ENCODE assay signal across 22 cellular contexts in the genomic region with DNA sequence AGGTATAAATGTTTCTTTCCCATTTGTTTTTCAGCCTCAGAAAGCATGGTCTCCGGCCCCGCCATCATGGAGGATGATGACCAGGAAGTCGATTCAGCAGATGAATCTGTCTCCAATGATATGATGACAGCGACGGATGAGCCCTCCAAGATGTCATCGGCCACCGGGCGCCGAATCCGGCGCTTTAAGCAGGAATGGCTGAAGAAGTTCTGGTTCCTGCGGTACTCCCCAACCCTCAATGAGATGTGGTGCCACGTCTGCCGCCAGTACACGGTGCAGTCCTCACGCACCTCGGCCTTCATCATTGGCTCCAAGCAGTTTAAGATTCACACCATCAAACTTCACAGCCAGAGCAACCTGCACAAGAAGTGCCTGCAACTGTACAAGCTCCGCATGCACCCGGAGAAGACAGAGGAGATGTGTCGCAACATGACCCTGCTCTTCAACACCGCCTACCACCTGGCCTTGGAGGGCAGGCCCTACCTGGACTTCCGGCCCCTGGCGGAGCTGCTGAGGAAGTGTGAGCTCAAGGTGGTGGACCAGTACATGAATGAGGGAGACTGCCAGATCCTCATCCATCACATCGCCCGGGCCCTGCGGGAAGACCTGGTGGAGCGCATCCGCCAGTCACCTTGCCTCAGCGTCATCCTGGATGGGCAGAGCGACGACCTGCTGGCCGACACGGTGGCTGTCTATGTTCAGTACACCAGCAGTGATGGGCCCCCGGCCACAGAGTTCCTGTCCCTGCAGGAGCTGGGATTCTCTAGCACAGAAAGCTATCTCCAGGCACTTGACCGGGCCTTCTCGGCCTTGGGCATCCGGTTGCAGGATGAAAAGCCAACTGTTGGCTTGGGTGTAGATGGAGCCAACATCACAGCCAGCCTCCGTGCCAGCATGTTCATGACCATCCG. TPM values are rescaled to one million over a fixed set of nuclear protein-coding genes. Genes with fewer than 3 reads are reported as not detected.
DNase-seq lines count a peak whose midpoint lies in the region; ATAC-seq, FAIRE-seq and TF ChIP-seq lines count a peak whose summit lies in the region.
"Had no signal": no experiment of that assay in that cellular context is flagged by ENCODE, and none has a peak within 500 bp of the region (broad histone marks: within the 10 kb centered on the region; RNA-seq: fewer than 3 reads in every experiment).

No MANE protein-coding gene starts in this region.

- intact Hi-C loops in HepG2 (cut with micrococcal nuclease; ENCODE audit: unreplicated experiment): no loop called here
- intact Hi-C loops in right lobe of liver (cut with DNase I): no loop called here
- intact Hi-C loops in tibial artery (cut with DNase I; ENCODE audit: low total_unique reads): no loop called here
- intact Hi-C loops in cardiac septum (cut with DNase I): no loop called here
- intact Hi-C loops in testis (cut with DNase I; ENCODE audit: low total_unique reads): no loop called here

- in situ Hi-C loops in HepG2 (cut with HindIII; ENCODE audit: extremely low pct_ligation_motif_present, low pct_unique_long_range_greater_than_20kb): no loop called here

- H3K79me2 ChIP-seq in HepG2 (ENCODE audit: insufficient read depth, low read length): no peaks in the 10 kb centered on the region

- peaks cover 6% of the 10 kb centered on the region for H3K4me1 Mint-ChIP-seq in neural crest cell

- BruUV-seq in HepG2 (replicated peaks; lab: Mats Ljungman, UMichigan): no TSS peak

- no peak for TF ChIP-seq RAD21 in HepG2 (CRISPR knock-in tag; IDR thresholded peaks at IDR 0.05)

- peaks cover 34% of the 10 kb centered on the region for H3K36me3 Mint-ChIP-seq in neural crest cell (ENCODE audit: low read depth)

- TF ChIP-seq EP300 in HepG2 (IDR thresholded peaks at IDR 0.05; ENCODE audit: low read depth in 2 of 2, low read length in 2 of 2) (no peak), HepG2 (CRISPR knock-in tag; IDR thresholded peaks at IDR 0.05; ENCODE audit: borderline replicate concordance) (no peak)

- H3K27ac ChIP-seq in HepG2 (ENCODE audit: extremely low read length, insufficient read depth, low read length) (no peak overlapping the region), right lobe of liver (no peak overlapping the region), tibial artery (no peak overlapping the region), testis (no peak overlapping the region)
- H3K27ac ChIP-seq: BLaER1, HL-60 had no signal

- H3K4me2 ChIP-seq in HepG2 (ENCODE audit: low read depth, low read length): no peak overlapping the region
- H3K4me2 ChIP-seq: BLaER1 had no signal

- no peak for DNase-seq in HepG2 (ENCODE audit: low spot score)
- DNase-seq in right lobe of liver: no peak
- DNase-seq in neural crest cell (ENCODE audit: low read depth, low spot score): no peak
- peak; percentile 14 to 42 for DNase-seq in tibial artery
- no peak for DNase-seq in cardiac septum (ENCODE audit: low spot score)
- DNase-seq in testis: no peak
- DNase-seq in HPDE6-E6E7 (ENCODE audit: extremely low spot score): no peak
- DNase-seq: 8988T; Calu3; CD8-positive, alpha-beta T cell; DND-41; EL; GOT3; H7; HFFc6 had no signal

- TF ChIP-seq CTCF in HepG2 (CRISPR knock-in tag; IDR thresholded peaks at IDR 0.05) (no peak), right lobe of liver (IDR thresholded peaks at IDR 0.05) (no peak), neural crest cell (conservative IDR thresholded peaks at IDR 0.05) (no peak), tibial artery (IDR thresholded peaks at IDR 0.05) (no peak), testis (IDR thresholded peaks at IDR 0.05) (no peak)

- H3K9me3 ChIP-seq in HepG2 (ENCODE audit: low read length): no peaks in the 10 kb centered on the region
- no peaks in the 10 kb centered on the region for H3K9me3 ChIP-seq in right lobe of liver
- H3K9me3 ChIP-seq in tibial artery: no peaks in the 10 kb centered on the region
- no peaks in the 10 kb centered on the region for H3K9me3 ChIP-seq in testis

- H3K4me3 ChIP-seq in HepG2 (replicated peaks in 1 of 3; ENCODE audit: insufficient read depth in 1 of 3, low read depth in 2 of 3, low read length in 3 of 3) (no peak overlapping the region), right lobe of liver (no peak overlapping the region), tibial artery (no peak overlapping the region), testis (no peak overlapping the region)
- H3K4me3 ChIP-seq: BLaER1, GM12878 had no signal

- ATAC-seq in HepG2 (no peak), right lobe of liver (no peak)
- ATAC-seq: CD8-positive, alpha-beta T cell; GM12878; HCT116 had no signal

- 96% methylated on average over 21 of the region's 39 CpGs for WGBS in HepG2 (ENCODE audit: low lambda C conversion rate)
- WGBS in right lobe of liver (ENCODE audit: insufficient coverage, low coverage, low lambda C conversion rate, missing lambda C conversion rate): 96% methylated on average over 5 of the region's 39 CpGs
- 96 to 97% methylated on average over 24 to 39 of the region's 39 CpGs for WGBS in testis, 2 donors

- no peaks in the 10 kb centered on the region for H3K9me3 Mint-ChIP-seq in neural crest cell
- H3K9me3 Mint-ChIP-seq: CD8-positive, alpha-beta T cell; HFFc6 had no signal

- no peak overlapping the region for H2AFZ ChIP-seq in HepG2 (ENCODE audit: low read length)

- H3K36me3 ChIP-seq in HepG2 (replicated peaks in 1 of 2; ENCODE audit: control insufficient read depth in 1 of 2, insufficient read depth in 2 of 2, low read length in 2 of 2): peaks cover 2 to 13% of the 10 kb centered on the region in 2 experiments; a peak in 4 of 5 replicates
- no peaks in the 10 kb centered on the region for H3K36me3 ChIP-seq in right lobe of liver
- peaks cover 28 to 80% (median 35%) of the 10 kb centered on the region in 3 donors for H3K36me3 ChIP-seq in tibial artery
- no peaks in the 10 kb centered on the region for H3K36me3 ChIP-seq in testis (ENCODE audit: low read depth, missing control alignments)

- H3K27me3 ChIP-seq in HepG2 (ENCODE audit: control insufficient read depth in 1 of 2, insufficient read depth in 2 of 2, low read length in 2 of 2) (no peaks in the 10 kb centered on the region), right lobe of liver (no peaks in the 10 kb centered on the region), tibial artery (no peaks in the 10 kb centered on the region), testis (no peaks in the 10 kb centered on the region)
- H3K27me3 ChIP-seq: BLaER1 had no signal

- H3K27ac Mint-ChIP-seq in neural crest cell (ENCODE audit: unreplicated experiment): peak overlapping the region; percentile 67
- H3K27ac Mint-ChIP-seq: CD8-positive, alpha-beta T cell; HFFc6 had no signal

- CTCF ChIA-PET in HepG2 (lab: Yijun Ruan, JAX; ENCODE audit: low intra/inter-chr PET ratio, low total read pairs): no interaction called here

- no peak overlapping the region for H3K9ac ChIP-seq in HepG2 (ENCODE audit: insufficient read depth, low read depth, low read length)
- H3K9ac ChIP-seq: BLaER1 had no signal

- H4K20me1 ChIP-seq in HepG2 (ENCODE audit: insufficient read depth, low read length): 0 out of 2 replicates have a peak, but pooled peaks cover 2% of the 10 kb centered on the region
- H4K20me1 ChIP-seq: BLaER1 had no signal

- no peaks in the 10 kb centered on the region for H3K27me3 Mint-ChIP-seq in neural crest cell (ENCODE audit: low read depth)

- TF ChIP-seq POLR2A in HepG2 (IDR thresholded peaks at IDR 0.05; ENCODE audit: insufficient read depth in 1 of 2, low read depth in 2 of 2, low read length in 2 of 2): no peak
- TF ChIP-seq POLR2A in right lobe of liver (IDR thresholded peaks at IDR 0.05): no peak
- TF ChIP-seq POLR2A in testis (IDR thresholded peaks at IDR 0.05): no peak

- POLR2A ChIA-PET in HepG2 (lab: Yijun Ruan, JAX): no interaction called here

- FAIRE-seq in HepG2 (lab: Jason Lieb, UNC): no peak
- FAIRE-seq: GM12878, HTR-8/SVneo had no signal

- no peak overlapping the region for H3K4me3 Mint-ChIP-seq in neural crest cell
- H3K4me3 Mint-ChIP-seq: CD8-positive, alpha-beta T cell; HFFc6 had no signal

- no peaks in the 10 kb centered on the region for H3K4me1 ChIP-seq in HepG2 (ENCODE audit: insufficient read depth, low read length)
- H3K4me1 ChIP-seq in right lobe of liver: no peaks in the 10 kb centered on the region
- no peaks in the 10 kb centered on the region for H3K4me1 ChIP-seq in tibial artery
- no peaks in the 10 kb centered on the region for H3K4me1 ChIP-seq in testis

TF ChIP-seq in HepG2, 621 proteins besides CTCF, POLR2A, EP300 and RAD21 (continues in another document):
- no peak for TF ChIP-seq FOXP1 (IDR thresholded peaks at IDR 0.05)
- TF ChIP-seq FOXP1 (CRISPR knock-in tag; IDR thresholded peaks at IDR 0.05): no peak
- TF ChIP-seq ZNF572 (CRISPR knock-in tag; IDR thresholded peaks at IDR 0.05): no peak
- TF ChIP-seq PITX1 (CRISPR knock-in tag; IDR thresholded peaks at IDR 0.05): no peak
- no peak for TF ChIP-seq IKZF1 (IDR thresholded peaks at IDR 0.05)

RNA-seq across cellular contexts. Expression of a gene that starts 59.9 kb away (rescaled TPM):
- 0.02 and 0.14 TPM in 2 replicates for total RNA-seq in HepG2 (2016; rRNA removed; fragmentation: Illumina TruSeq; extraction: Trizol)
- not detected in 2 replicates for total RNA-seq in HepG2 (2016; cell fraction: cytosol; rRNA removed; fragmentation: Illumina TruSeq; extraction: Trizol; ENCODE audit: low read depth)
- 0.09 and 0.10 TPM in 2 replicates for total RNA-seq in HepG2 (2016; cell fraction: insoluble cytoplasmic fraction; rRNA removed; fragmentation: Illumina TruSeq; extraction: Trizol)
- 0.06 and 0.07 TPM in 2 replicates for total RNA-seq in HepG2 (2016; cell fraction: membrane; rRNA removed; fragmentation: Illumina TruSeq; extraction: Trizol)
- total RNA-seq in HepG2 (2016; cell fraction: nucleus; rRNA removed; fragmentation: Illumina TruSeq; extraction: Trizol): 0.25 TPM in 1 of 2 replicates, not detected in the other
- polyA plus RNA-seq in HepG2 (2011; rRNA removed): 0.13 and 0.26 TPM in 2 replicates
- 0.12 and 0.13 TPM in 2 replicates for polyA plus RNA-seq in HepG2 (2011; cell fraction: cytosol; rRNA removed)
- 0.12 and 0.14 TPM in 2 replicates for polyA plus RNA-seq in HepG2 (2011; cell fraction: nucleus; rRNA removed)
- polyA plus RNA-seq in HepG2 (2012): 0.09 TPM in 1 of 2 replicates, not detected in the other
- polyA plus RNA-seq in HepG2 (2016; cell fraction: cytosol; fragmentation: Illumina TruSeq; extraction: Trizol; ENCODE audit: low read depth): 0.02 and 0.09 TPM in 2 replicates
- polyA plus RNA-seq in HepG2 (2016; cell fraction: insoluble cytoplasmic fraction; fragmentation: Illumina TruSeq; extraction: Trizol; ENCODE audit: low read depth): 0.11 and 0.19 TPM in 2 replicates
- polyA plus RNA-seq in HepG2 (2016; cell fraction: membrane; fragmentation: Illumina TruSeq; extraction: Trizol; ENCODE audit: low read depth): 0.03 and 0.13 TPM in 2 replicates
- polyA plus RNA-seq in HepG2 (2016; cell fraction: nucleus; fragmentation: Illumina TruSeq; extraction: Trizol; ENCODE audit: insufficient read depth, low read depth): 0.08 TPM in 1 of 2 replicates, not detected in the other
- polyA minus RNA-seq in HepG2 (2011; rRNA and poly(A)+ RNA removed; ENCODE audit: low replicate concordance): 0.28 and 0.60 TPM in 2 replicates
- polyA minus RNA-seq in HepG2 (2011; cell fraction: cytosol; rRNA and poly(A)+ RNA removed): 0.40 TPM in 1 of 2 replicates, not detected in the other
- 0.12 and 0.13 TPM in 2 replicates for polyA minus RNA-seq in HepG2 (2011; cell fraction: nucleus; rRNA and poly(A)+ RNA removed)
- total RNA-seq in right lobe of liver: under 1 TPM in 5 of 6 experiments, not detected in 1; 0.12 to 0.63 (median 0.44) TPM
- total RNA-seq in neural crest cell: 1.7 TPM in 2 replicates
- 1.3 TPM for total RNA-seq in cardiac septum
- total RNA-seq in testis: 1 to 10 TPM in 1 of 2 donors, under 1 TPM in 1; 0.68 to 1.4 TPM
- 3.3 TPM for polyA plus RNA-seq in testis (ENCODE audit: insufficient read depth, low read depth, low replicate concordance)
- total RNA-seq: CD8-positive, alpha-beta T cell; G401; GM12878; HFFc6 had no signal
- polyA plus RNA-seq: AG04450, GM12878 had no signal

Comparison
In these comparisons a context has a peak if more than half of its experiments do, and no peak if none do; other contexts are left out.
1. DNase-seq: peak in tibial artery (2 of 2); none in HepG2 (single experiment), right lobe of liver (0 of 3), neural crest cell (single experiment), cardiac septum (single experiment), testis (single experiment) and HPDE6-E6E7 (single experiment).